ENCODE assay signal across 1 cellular context in genomic region chr17:42025191-42025579, GRCh38.
TF ChIP-seq lines count a peak whose summit lies in the region.

No MANE protein-coding gene starts in this region.

TF ChIP-seq in K562, 482 proteins besides CTCF, POLR2A, EP300 and RAD21:
- TF ChIP-seq POLR2AphosphoS2 (IDR thresholded peaks at IDR 0.05; ENCODE audit: low read length): peak; percentile 65; the same call in 1 of the 2 replicates
- TF ChIP-seq ZNF263 (CRISPR knock-in tag; IDR thresholded peaks at IDR 0.05; ENCODE audit: borderline replicate concordance): peak; percentile 17; the same call in 1 of the 2 replicates
- TF ChIP-seq ATF3 (IDR thresholded peaks at IDR 0.05): no peak
- no peak for TF ChIP-seq ATF3 (CRISPR knock-in tag; conservative IDR thresholded peaks at IDR 0.05)
- TF ChIP-seq KLF13 (tag; IDR thresholded peaks at IDR 0.05; ENCODE audit: borderline replicate concordance, low read depth): no peak
- TF ChIP-seq E2F8 (IDR thresholded peaks at IDR 0.05; ENCODE audit: low read depth, partially characterized antibody): peak; percentile 4
- TF ChIP-seq TFAP4 (CRISPR knock-in tag; IDR thresholded peaks at IDR 0.05; ENCODE audit: borderline replicate concordance): 0 out of 2 replicates have a peak, but pooled peaks have one; percentile 7
- TF ChIP-seq ZNF764 (CRISPR knock-in tag; IDR thresholded peaks at IDR 0.05; ENCODE audit: low read depth): no peak
- TF ChIP-seq ZKSCAN1 (IDR thresholded peaks at IDR 0.05; ENCODE audit: low read depth, low read length): peak; percentile 4; the same call in 1 of the 2 replicates
- peak; percentile 55 for TF ChIP-seq POLR2G (IDR thresholded peaks at IDR 0.05; ENCODE audit: low read depth, low read length)
- TF ChIP-seq NKRF (IDR thresholded peaks at IDR 0.05; ENCODE audit: borderline replicate concordance): no peak
- TF ChIP-seq FIP1L1 (IDR thresholded peaks at IDR 0.05; ENCODE audit: low read depth, low read length, poor library complexity, severe bottlenecking): no peak
